In the genomic region with DNA sequence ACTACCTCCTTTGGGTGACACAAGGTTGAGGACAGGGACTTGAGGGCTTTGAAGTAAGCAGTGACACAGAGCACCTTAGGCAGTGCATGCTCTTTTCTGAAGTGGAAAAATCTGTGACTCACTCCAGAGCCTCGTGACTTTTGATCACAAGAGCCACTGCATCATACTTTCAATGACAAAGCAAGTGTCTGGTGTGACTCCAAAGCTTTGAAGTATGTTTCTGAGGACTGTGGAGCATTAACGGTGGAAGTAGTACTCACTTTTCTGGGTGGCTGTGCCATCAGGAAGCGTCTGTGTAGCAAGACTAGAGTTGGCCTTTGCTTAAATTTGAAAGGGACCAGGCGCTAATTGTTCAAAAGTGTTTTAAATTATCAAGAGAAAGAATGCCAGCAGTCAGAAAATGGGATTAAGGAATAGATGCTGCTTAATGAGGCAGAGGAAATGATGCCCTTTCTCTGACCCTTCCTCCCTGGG, we compare ENCODE assay signal across 14 cellular contexts.
DNase-seq lines count a peak whose midpoint lies in the region; ATAC-seq, FAIRE-seq and TF ChIP-seq lines count a peak whose summit lies in the region.
"Had no signal": no experiment of that assay in that cellular context is flagged by ENCODE, and none has a peak within 500 bp of the region (broad histone marks: within the 10 kb centered on the region; RNA-seq: fewer than 3 reads in every experiment).

No MANE protein-coding gene starts in this region.

- intact Hi-C loops in heart left ventricle (cut with DNase I) (no loop called here), left ventricle myocardium inferior (cut with micrococcal nuclease) (no loop called here)

- H3K4me3 ChIP-seq in heart left ventricle (no peak overlapping the region), left ventricle myocardium inferior (no peak overlapping the region), keratinocyte (ENCODE audit: control insufficient read depth in 2 of 3, extremely low read depth in 1 of 3, insufficient read depth in 2 of 3, low read depth in 1 of 3, low read length in 3 of 3) (no peak overlapping the region), upper lobe of left lung (no peak overlapping the region)
- H3K4me3 ChIP-seq: BLaER1 treated with 17β-estradiol and CSF1 and Interleukin-3, amounts not matched to agents 10 nM and 100 nM; prostate gland had no signal

- H3K27me3 ChIP-seq in heart left ventricle (no peaks in the 10 kb centered on the region), left ventricle myocardium inferior (ENCODE audit: low read depth) (peaks cover 4% of the 10 kb centered on the region), keratinocyte (ENCODE audit: control insufficient read depth, extremely low read depth, insufficient read depth, low read length) (no peaks in the 10 kb centered on the region), upper lobe of left lung (no peaks in the 10 kb centered on the region)
- H3K27me3 ChIP-seq: BLaER1 treated with 17β-estradiol and CSF1 and Interleukin-3, amounts not matched to agents 10 nM and 100 nM had no signal

- H3K4me1 ChIP-seq in heart left ventricle (peaks cover 0 to 17% (median 0%) of the 10 kb centered on the region in 12 donors), left ventricle myocardium inferior (peaks cover 23% of the 10 kb centered on the region), keratinocyte (ENCODE audit: control insufficient read depth, extremely low read depth, insufficient read depth, low read length) (no peaks in the 10 kb centered on the region), upper lobe of left lung (peaks cover 0 to 5% (median 4%) of the 10 kb centered on the region in 4 donors)
- H3K4me1 ChIP-seq: prostate gland had no signal

- DNase-seq in heart left ventricle (no peak), left ventricle myocardium inferior (no peak), keratinocyte (ENCODE audit: low read depth, low spot score) (no peak), upper lobe of left lung (peak in 1 of 2 donors; percentile 62), KG1 (lab: John Stamatoyannopoulos, UW) (no peak), NCI-H1930 (lab: John Stamatoyannopoulos, UW) (no peak)
- DNase-seq in activated naive CD8-positive, alpha-beta T cell treated with anti-CD3 and anti-CD28 coated beads, Interleukin-2, amount 50 U/mL, for 24 hours: peak; percentile 2
- DNase-seq: activated effector memory CD4-positive, alpha-beta T cell treated with Interleukin-2 at 50 U/mL for 16 hours; effector memory CD4-positive, alpha-beta T cell; NCI-H69 had no signal

- H3K4me2 ChIP-seq in keratinocyte (ENCODE audit: control insufficient read depth, extremely low read depth, insufficient read depth, low read depth, low read length): no peak overlapping the region
- H3K4me2 ChIP-seq: KMS-11 had no signal

- no peaks in the 10 kb centered on the region for H3K9me3 ChIP-seq in heart left ventricle
- no peaks in the 10 kb centered on the region for H3K9me3 ChIP-seq in left ventricle myocardium inferior (replicated peaks)
- no peaks in the 10 kb centered on the region for H3K9me3 ChIP-seq in keratinocyte (ENCODE audit: control insufficient read depth, low read depth, low read length)
- H3K9me3 ChIP-seq in upper lobe of left lung: no peaks in the 10 kb centered on the region
- H3K9me3 ChIP-seq: BLaER1 treated with 17β-estradiol and CSF1 and Interleukin-3, amounts not matched to agents 10 nM and 100 nM; prostate gland had no signal

- no peaks in the 10 kb centered on the region for H3K36me3 ChIP-seq in heart left ventricle
- no peaks in the 10 kb centered on the region for H3K36me3 ChIP-seq in left ventricle myocardium inferior
- no peaks in the 10 kb centered on the region for H3K36me3 ChIP-seq in keratinocyte (ENCODE audit: control insufficient read depth in 2 of 2, extremely low read depth in 1 of 2, insufficient read depth in 2 of 2, low read length in 2 of 2)
- no peaks in the 10 kb centered on the region for H3K36me3 ChIP-seq in upper lobe of left lung
- H3K36me3 ChIP-seq: BLaER1 treated with 17β-estradiol and CSF1 and Interleukin-3, amounts not matched to agents 10 nM and 100 nM; prostate gland had no signal

- H4K20me1 ChIP-seq in keratinocyte (ENCODE audit: control insufficient read depth, extremely low read depth, insufficient read depth, low read length): no peaks in the 10 kb centered on the region
- H4K20me1 ChIP-seq: BLaER1 treated with 17β-estradiol and CSF1 and Interleukin-3, amounts not matched to agents 10 nM and 100 nM had no signal

- H3K4me3 Mint-ChIP-seq in activated naive CD8-positive, alpha-beta T cell treated with anti-CD3 and anti-CD28 coated beads, Interleukin-2, amount 50 U/mL, for 24 hours: no peak overlapping the region

- H3K36me3 Mint-ChIP-seq in activated naive CD8-positive, alpha-beta T cell treated with anti-CD3 and anti-CD28 coated beads, Interleukin-2, amount 50 U/mL, for 24 hours (ENCODE audit: low read depth): no peaks in the 10 kb centered on the region

- no peaks in the 10 kb centered on the region for H3K27me3 Mint-ChIP-seq in activated naive CD8-positive, alpha-beta T cell treated with anti-CD3 and anti-CD28 coated beads, Interleukin-2, amount 50 U/mL, for 24 hours

- dilution Hi-C loops in keratinocyte (cut with MboI; ENCODE audit: extremely low pct_ligation_motif_present, low sequenced_read_pairs): no loop called here

- TF ChIP-seq CTCF in heart left ventricle (IDR thresholded peaks at IDR 0.05): no peak
- no peak for TF ChIP-seq CTCF in left ventricle myocardium inferior (IDR thresholded peaks at IDR 0.05; ENCODE audit: borderline replicate concordance)
- no peak for TF ChIP-seq CTCF in keratinocyte (optimal IDR thresholded peaks at IDR 0.05 in 1 of 3, IDR thresholded peaks at IDR 0.05 in 1 of 3, conservative IDR thresholded peaks at IDR 0.05 in 1 of 3; ENCODE audit: extremely low read depth in 1 of 3, insufficient read depth in 2 of 3, low read length in 3 of 3)
- TF ChIP-seq CTCF in upper lobe of left lung (IDR thresholded peaks at IDR 0.05): no peak

- H2AFZ ChIP-seq in keratinocyte (ENCODE audit: control insufficient read depth, low read length): no peak overlapping the region

- peaks cover 6% of the 10 kb centered on the region for H3K4me1 Mint-ChIP-seq in activated naive CD8-positive, alpha-beta T cell treated with anti-CD3 and anti-CD28 coated beads, Interleukin-2, amount 50 U/mL, for 24 hours

- TF ChIP-seq POLR2A in heart left ventricle (IDR thresholded peaks at IDR 0.05) (no peak), upper lobe of left lung (IDR thresholded peaks at IDR 0.05) (no peak)

- H3K27ac ChIP-seq in heart left ventricle: peak overlapping the region in 2 of 12 donors; percentile 38 to 61
- H3K27ac ChIP-seq in left ventricle myocardium inferior (replicated peaks): no peak overlapping the region
- no peak overlapping the region for H3K27ac ChIP-seq in keratinocyte (ENCODE audit: control insufficient read depth, insufficient read depth, low read length)
- H3K27ac ChIP-seq in upper lobe of left lung: no peak overlapping the region
- H3K27ac ChIP-seq: KMS-11, prostate gland had no signal

- peak in 1 of 4 donors; percentile 95 for TF ChIP-seq EP300 in upper lobe of left lung (IDR thresholded peaks at IDR 0.05)

- FAIRE-seq in keratinocyte (lab: Jason Lieb, UNC): peak; percentile 13

- H3K79me2 ChIP-seq in keratinocyte (ENCODE audit: control insufficient read depth, insufficient read depth, low read length): no peaks in the 10 kb centered on the region

- H3K9ac ChIP-seq in keratinocyte (ENCODE audit: control insufficient read depth, extremely low read depth, insufficient read depth, low read length): no peak overlapping the region
- H3K9ac ChIP-seq: BLaER1 treated with 17β-estradiol and CSF1 and Interleukin-3, amounts not matched to agents 10 nM and 100 nM; KMS-11 had no signal

- H3K9me1 ChIP-seq in keratinocyte (ENCODE audit: control insufficient read depth, extremely low read depth, insufficient read depth, low read length): no peaks in the 10 kb centered on the region

- peak overlapping the region; percentile 24 for H3K27ac Mint-ChIP-seq in activated naive CD8-positive, alpha-beta T cell treated with anti-CD3 and anti-CD28 coated beads, Interleukin-2, amount 50 U/mL, for 24 hours

- H3K9me3 Mint-ChIP-seq in activated naive CD8-positive, alpha-beta T cell treated with anti-CD3 and anti-CD28 coated beads, Interleukin-2, amount 50 U/mL, for 24 hours: no peaks in the 10 kb centered on the region

- peak in 3 of 4 donors; percentile 83 to 90 (median 86) for ATAC-seq in heart left ventricle
- ATAC-seq in activated naive CD8-positive, alpha-beta T cell treated with anti-CD3 and anti-CD28 coated beads, Interleukin-2, amount 50 U/mL, for 24 hours: peak; percentile 93
- ATAC-seq in upper lobe of left lung (ENCODE audit: low FRiP score in 2 of 2): peak; percentile 31 to 83
- no peak for ATAC-seq in HG02938 (IDR thresholded peaks at IDR 0.05; ENCODE audit: unreplicated experiment)

- 46 to 58% (median 49%) methylated on average over 4 of the region's 4 CpGs for WGBS in heart left ventricle, 4 donors
- 47 to 54% methylated on average over 4 of the region's 4 CpGs for WGBS in upper lobe of left lung, 2 donors
